Comparison of ENCODE assay signal across 9 cellular contexts in the genomic region with DNA sequence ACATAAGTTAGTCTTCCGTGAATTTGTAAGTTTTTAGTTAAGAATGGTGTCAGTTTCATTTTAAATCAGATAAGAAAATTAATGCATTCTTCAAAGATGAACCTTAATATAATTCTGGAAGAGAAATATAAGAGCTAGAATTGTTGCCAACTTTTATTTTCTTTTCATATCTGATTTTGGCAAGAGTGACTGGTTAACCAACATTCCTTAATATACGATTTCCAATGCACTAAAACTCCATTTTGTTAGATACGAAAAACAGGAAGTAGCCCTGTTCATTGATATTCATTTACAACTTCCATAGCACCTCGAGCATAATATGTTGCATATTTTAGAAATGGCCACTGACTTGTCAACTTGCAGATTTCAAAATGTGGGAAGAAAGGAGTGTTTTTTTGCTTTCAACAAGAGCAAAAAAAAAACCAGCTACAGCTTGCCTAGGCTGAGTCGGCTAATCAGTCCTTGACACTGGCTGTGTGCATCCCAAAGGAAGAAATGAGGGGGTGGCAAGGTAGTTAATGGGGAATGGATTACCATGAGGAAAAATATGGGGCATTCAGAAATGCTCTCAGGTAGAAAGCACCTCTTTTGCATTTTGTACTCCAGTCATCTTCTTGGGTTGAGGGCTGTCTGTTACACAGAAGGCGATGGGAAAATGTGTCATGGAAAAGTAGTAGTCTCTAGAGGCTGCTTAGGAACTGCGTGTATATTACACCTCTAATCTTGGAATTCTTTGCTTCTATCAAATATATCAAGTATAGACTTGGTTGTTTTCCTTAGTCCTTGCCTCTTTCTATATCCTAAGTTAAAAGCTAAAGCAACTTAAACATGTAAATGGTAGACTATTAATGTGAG. TPM values are rescaled to one million over a fixed set of nuclear protein-coding genes. Genes with fewer than 3 reads are reported as not detected.
DNase-seq lines count a peak whose midpoint lies in the region; ATAC-seq and TF ChIP-seq lines count a peak whose summit lies in the region.
"Had no signal": no experiment of that assay in that cellular context is flagged by ENCODE, and none has a peak within 500 bp of the region (broad histone marks: within the 10 kb centered on the region; RNA-seq: fewer than 3 reads in every experiment).

No MANE protein-coding gene starts in this region.

- H3K4me3 Mint-ChIP-seq in activated CD8-positive, alpha-beta T cell treated with anti-CD3 and anti-CD28 coated beads, Interleukin-2, amount 10 ng/mL, durations not matched to agents 7 days and 5 days = peak overlapping the region; percentile 55
- no peak overlapping the region for H3K4me3 Mint-ChIP-seq in Caco-2 (ENCODE audit: unreplicated experiment)

- no peak for TF ChIP-seq POLR2A in tibial nerve (IDR thresholded peaks at IDR 0.05)

- H3K4me1 Mint-ChIP-seq in activated CD8-positive, alpha-beta T cell treated with anti-CD3 and anti-CD28 coated beads, Interleukin-2, amount 10 ng/mL, durations not matched to agents 7 days and 5 days (ENCODE audit: low read depth) = peaks cover 38% of the 10 kb centered on the region
- peaks cover 35% of the 10 kb centered on the region for H3K4me1 Mint-ChIP-seq in Caco-2 (ENCODE audit: low read depth, unreplicated experiment)

- peaks cover under 1% of the 10 kb centered on the region for H3K27me3 Mint-ChIP-seq in activated CD8-positive, alpha-beta T cell treated with anti-CD3 and anti-CD28 coated beads, Interleukin-2, amount 10 ng/mL, durations not matched to agents 7 days and 5 days (ENCODE audit: low read depth)
- no peaks in the 10 kb centered on the region for H3K27me3 Mint-ChIP-seq in Caco-2 (ENCODE audit: insufficient read depth, unreplicated experiment)

- DNase-seq in cardiac muscle cell (ENCODE audit: low read depth in 1 of 2, low spot score in 1 of 2) = peak in 1 of 2 donors; percentile 31
- DNase-seq in left cardiac atrium = no peak
- no peak for DNase-seq in activated CD8-positive, alpha-beta T cell treated with anti-CD3 and anti-CD28 coated beads, Interleukin-2, amount 10 ng/mL, durations not matched to agents 7 days and 5 days
- peak; percentile 81 for DNase-seq in kidney glomerular epithelial cell (lab: John Stamatoyannopoulos, UW)
- no peak for DNase-seq in tibial nerve (ENCODE audit: low spot score in 2 of 2)
- DNase-seq in H7 = no peak
- DNase-seq in Caco-2 = no peak
- DNase-seq: posterior cingulate gyrus had no signal

- peaks cover 21% of the 10 kb centered on the region for H3K36me3 Mint-ChIP-seq in activated CD8-positive, alpha-beta T cell treated with anti-CD3 and anti-CD28 coated beads, Interleukin-2, amount 10 ng/mL, durations not matched to agents 7 days and 5 days (ENCODE audit: low read depth)
- peaks cover 28% of the 10 kb centered on the region for H3K36me3 Mint-ChIP-seq in Caco-2 (ENCODE audit: insufficient read depth, unreplicated experiment)

- H3K27me3 ChIP-seq in cardiac muscle cell (no peaks in the 10 kb centered on the region), tibial nerve (no peaks in the 10 kb centered on the region), H7 (ENCODE audit: control insufficient read depth, insufficient read depth, low read length) (no peaks in the 10 kb centered on the region; the same call in 1 of the 2 replicates), Caco-2 (replicated peaks; ENCODE audit: control insufficient read depth, insufficient read depth, low read length) (no peaks in the 10 kb centered on the region)

- H3K9me3 ChIP-seq in cardiac muscle cell (ENCODE audit: low read depth) = no peaks in the 10 kb centered on the region
- no peaks in the 10 kb centered on the region for H3K9me3 ChIP-seq in tibial nerve
- no peaks in the 10 kb centered on the region for H3K9me3 ChIP-seq in Caco-2

- H3K4me3 ChIP-seq in cardiac muscle cell = peak overlapping the region; percentile 1
- peak overlapping the region in 3 of 4 donors; percentile 4 to 24 (median 21) for H3K4me3 ChIP-seq in tibial nerve
- H3K4me3 ChIP-seq in H7 (ENCODE audit: insufficient read depth, low read depth, low read length) = no peak overlapping the region
- no peak overlapping the region for H3K4me3 ChIP-seq in Caco-2 (ENCODE audit: low read depth, low read length)

- no peak overlapping the region for H3K27ac ChIP-seq in cardiac muscle cell
- H3K27ac ChIP-seq in tibial nerve = peak overlapping the region in 3 of 4 donors; percentile 17 to 97 (median 94)

- CTCF ChIA-PET in activated CD8-positive, alpha-beta T cell treated with anti-CD3 and anti-CD28 coated beads, Interleukin-2, amount 10 ng/mL, durations not matched to agents 7 days and 5 days (lab: Charles Lee) = interaction anchor here (1.0 to 2.3 kb wide), 3 partner anchors 9 to 548 kb away, joined by 3 to 16 read pairs (median 4); no protein-coding TSS in a partner anchor
- CTCF ChIA-PET in Caco-2 (lab: Charles Lee) = no interaction called here

- TF ChIP-seq CTCF in cardiac muscle cell (IDR thresholded peaks at IDR 0.05; ENCODE audit: low read depth, low read length) (no peak), tibial nerve (IDR thresholded peaks at IDR 0.05) (no peak), Caco-2 (IDR thresholded peaks at IDR 0.05; ENCODE audit: insufficient read depth in 1 of 2, low read depth in 1 of 2, low read length in 1 of 2, severe bottlenecking in 1 of 2, unreplicated experiment in 1 of 2) (no peak)

- TF ChIP-seq EP300 in tibial nerve (IDR thresholded peaks at IDR 0.05) = no peak

- no peak overlapping the region for H3K27ac Mint-ChIP-seq in activated CD8-positive, alpha-beta T cell treated with anti-CD3 and anti-CD28 coated beads, Interleukin-2, amount 10 ng/mL, durations not matched to agents 7 days and 5 days
- H3K27ac Mint-ChIP-seq in Caco-2 (ENCODE audit: unreplicated experiment) = no peak overlapping the region

- H3K9me3 Mint-ChIP-seq in activated CD8-positive, alpha-beta T cell treated with anti-CD3 and anti-CD28 coated beads, Interleukin-2, amount 10 ng/mL, durations not matched to agents 7 days and 5 days (ENCODE audit: insufficient read depth) = no peaks in the 10 kb centered on the region
- no peaks in the 10 kb centered on the region for H3K9me3 Mint-ChIP-seq in Caco-2 (ENCODE audit: unreplicated experiment)

- intact Hi-C loops in left cardiac atrium (cut with DNase I) (loop anchor here in 1 of 2 donors (10.0 kb wide), 2 partner anchors 234 to 354 kb away; no protein-coding TSS in a partner anchor), Caco-2 (cut with micrococcal nuclease; ENCODE audit: unreplicated experiment) (loop anchor here (5.0 kb wide), 1 partner anchor 337 kb away; no protein-coding TSS in a partner anchor)

- peaks cover 33% of the 10 kb centered on the region for H3K4me1 ChIP-seq in cardiac muscle cell (ENCODE audit: low read depth)
- peaks cover 0 to 70% (median 19%) of the 10 kb centered on the region in 4 donors for H3K4me1 ChIP-seq in tibial nerve
- peaks cover 36% of the 10 kb centered on the region for H3K4me1 ChIP-seq in Caco-2

- no TSS peak for BruUV-seq in Caco-2 (replicated peaks; lab: Mats Ljungman, UMichigan)

- POLR2A ChIA-PET in activated CD8-positive, alpha-beta T cell treated with anti-CD3 and anti-CD28 coated beads, Interleukin-2, amount 10 ng/mL, durations not matched to agents 7 days and 5 days (lab: Charles Lee) = interaction anchor here (0.6 kb wide), 1 partner anchor 70 kb away, joined by 3 read pairs; no protein-coding TSS in a partner anchor
- POLR2A ChIA-PET in Caco-2 (lab: Charles Lee) = interaction anchor here (0.6 kb wide), 1 partner anchor 458 kb away, joined by 4 read pairs; no protein-coding TSS in a partner anchor

- ATAC-seq in left cardiac atrium (no peak), HG03139 (IDR thresholded peaks at IDR 0.05; ENCODE audit: unreplicated experiment) (no peak)
- ATAC-seq in activated CD8-positive, alpha-beta T cell treated with anti-CD3 and anti-CD28 coated beads, Interleukin-2, amount 10 ng/mL, durations not matched to agents 7 days and 5 days = no peak

- 27 to 31% methylated on average over 7 of the region's 7 CpGs for WGBS in tibial nerve, 2 donors

- no peaks in the 10 kb centered on the region for H3K36me3 ChIP-seq in cardiac muscle cell
- H3K36me3 ChIP-seq in tibial nerve = no peaks in the 10 kb centered on the region
- no peaks in the 10 kb centered on the region for H3K36me3 ChIP-seq in H7 (replicated peaks; ENCODE audit: control insufficient read depth, insufficient read depth, low read length)
- no peaks in the 10 kb centered on the region for H3K36me3 ChIP-seq in Caco-2 (ENCODE audit: control insufficient read depth, insufficient read depth, low read length)

RNA-seq across cellular contexts. Expression of a gene that starts 3.9 kb away (rescaled TPM):
- total RNA-seq in cardiac muscle cell (18.4 and 24.0 TPM in 2 replicates), left cardiac atrium (1 to 10 TPM; 8.4 to 8.5 TPM), tibial nerve (10 to 100 TPM; 19.5 to 26.2 (median 22.9) TPM), Caco-2 (2022) (46.0 and 47.0 TPM in 2 replicates)
- 11.2 and 14.5 TPM in 2 replicates for polyA plus RNA-seq in cardiac muscle cell
- 10 to 100 TPM; 24.1 to 25.1 TPM for total RNA-seq in activated CD8-positive, alpha-beta T cell treated with anti-CD3 and anti-CD28 coated beads, Interleukin-2, amount 10 ng/mL, durations not matched to agents 7 days and 5 days
- total RNA-seq in H7 (2014; rRNA removed; shearing (Covaris generic)) = 18.9 and 21.2 TPM in 2 replicates

Comparison
In these comparisons a context has a peak if more than half of its experiments do, and no peak if none do; other contexts are left out.
1. H3K4me3 ChIP-seq: peak in cardiac muscle cell (single experiment) and tibial nerve (3 of 4); none in H7 (single experiment) and Caco-2 (single experiment).